ENCODE assay signal across 21 cellular contexts in the genomic region with DNA sequence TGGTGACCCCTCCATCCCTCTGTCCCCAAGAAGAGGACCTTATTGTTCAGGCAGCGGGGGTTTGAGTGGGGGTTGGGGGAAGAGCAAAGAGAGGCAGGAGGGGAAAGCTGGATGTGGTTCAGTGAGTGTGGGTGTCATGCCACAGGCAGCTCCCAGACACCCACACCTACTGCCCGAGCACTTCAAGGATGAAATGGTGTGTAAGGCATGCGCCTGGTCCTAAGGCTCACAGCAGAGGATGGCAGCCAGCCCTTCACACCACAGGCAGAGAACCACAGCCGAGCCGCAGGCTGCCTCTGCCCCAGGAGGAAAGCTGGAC. TPM values are rescaled to one million over a fixed set of nuclear protein-coding genes. Genes with fewer than 3 reads are reported as not detected.
A peak's percentile ranks its signal among the peaks of the same experiment; 100 is the strongest.
DNase-seq lines count a peak whose midpoint lies in the region; TF ChIP-seq lines count a peak whose summit lies in the region.
"Had no signal": no experiment of that assay in that cellular context is flagged by ENCODE, and none has a peak within 500 bp of the region (broad histone marks: within the 10 kb centered on the region; RNA-seq: fewer than 3 reads in every experiment).

No MANE protein-coding gene starts in this region.

- no peaks in the 10 kb centered on the region for H4K20me1 ChIP-seq in neural progenitor cell (ENCODE audit: low read depth)

- DNase-seq in DMS79 (lab: John Stamatoyannopoulos, UW) (peak; percentile 79), M059J (ENCODE audit: low read depth) (peak; percentile 22), neural progenitor cell (ENCODE audit: low spot score) (no peak), NCI-H2029 treated with DMSO at 0.1 percent for 48 hours (lab: John Stamatoyannopoulos, UW) (no peak), COLO829 (ENCODE audit: low spot score) (no peak), NCI-H146 (lab: John Stamatoyannopoulos, UW) (no peak), NCI-H345 treated with DMSO at 0.1 percent for 48 hours (lab: John Stamatoyannopoulos, UW; ENCODE audit: unreplicated experiment) (no peak)
- DNase-seq: GDM1, HCEC 1CT, NCI-H1092, NCI-H1417 treated with DMSO at 0.1 percent for 48 hours, NCI-H187, Peyer's patch, SHP77 treated with DMSO at 0.1 percent for 48 hours had no signal

- no peak for TF ChIP-seq CTCF in neural progenitor cell (IDR thresholded peaks at IDR 0.05)

- H3K9me3 ChIP-seq in neural progenitor cell (ENCODE audit: low read depth): no peaks in the 10 kb centered on the region
- H3K9me3 ChIP-seq: Peyer's patch had no signal

- peaks cover 10% of the 10 kb centered on the region for H3K4me1 ChIP-seq in neural progenitor cell
- H3K4me1 ChIP-seq: Peyer's patch had no signal

- H3K36me3 Mint-ChIP-seq in neural progenitor cell: no peaks in the 10 kb centered on the region

- H3K4me2 ChIP-seq in neural progenitor cell: peak overlapping the region; percentile 31
- H3K4me2 ChIP-seq: GM23338 had no signal

- peak overlapping the region; percentile 39 for H3K27ac ChIP-seq in cingulate gyrus (ENCODE audit: low read depth, low read length)
- H3K27ac ChIP-seq in neural progenitor cell: no peak overlapping the region
- H3K27ac ChIP-seq: Peyer's patch had no signal

- H3K9me3 Mint-ChIP-seq in neural progenitor cell: peaks cover 4% of the 10 kb centered on the region
- H3K9me3 Mint-ChIP-seq: GM23338 had no signal

- H3F3A ChIP-seq in neural progenitor cell (ENCODE audit: low read depth): peaks cover 7% of the 10 kb centered on the region

- H3K36me3 ChIP-seq in neural progenitor cell: no peaks in the 10 kb centered on the region
- H3K36me3 ChIP-seq: Peyer's patch had no signal

- no peaks in the 10 kb centered on the region for H3K27me3 ChIP-seq in neural progenitor cell
- H3K27me3 ChIP-seq: Peyer's patch had no signal

- no peaks in the 10 kb centered on the region for H3K79me2 ChIP-seq in neural progenitor cell (ENCODE audit: low read depth)

- peak overlapping the region; percentile 8 for H3K27ac Mint-ChIP-seq in neural progenitor cell
- H3K27ac Mint-ChIP-seq: GM23338 had no signal

- peaks cover 15% of the 10 kb centered on the region for H3K27me3 Mint-ChIP-seq in neural progenitor cell (ENCODE audit: insufficient read depth, low read depth)

- no peak overlapping the region for H3K9ac ChIP-seq in neural progenitor cell

- peaks cover 17% of the 10 kb centered on the region for H3K4me1 Mint-ChIP-seq in neural progenitor cell

- H3K4me3 Mint-ChIP-seq in neural progenitor cell: no peak overlapping the region
- H3K4me3 Mint-ChIP-seq: GM23338 had no signal

- H2AFZ ChIP-seq in neural progenitor cell (replicated peaks): no peak overlapping the region
- H2AFZ ChIP-seq: GM23338 had no signal

- H3K4me3 ChIP-seq in neural progenitor cell: no peak overlapping the region
- H3K4me3 ChIP-seq: GM12878, GM23338, Peyer's patch had no signal

RNA-seq across cellular contexts. Expression of gene STUM, which starts 49.9 kb away (rescaled TPM):
- not detected in 2 replicates for total RNA-seq in M059J (2014; rRNA removed; shearing (Covaris generic))
- 0.19 TPM in 1 of 2 replicates, not detected in the other for total RNA-seq in neural progenitor cell (ENCODE audit: low replicate concordance)
- total RNA-seq: A172, HT-29, NCI-H460, OCI-LY7 had no signal

Comparison
In these comparisons a context has a peak if more than half of its experiments do, and no peak if none do; other contexts are left out.
1. DNase-seq: peak in DMS79 (single experiment) and M059J (single experiment); none in neural progenitor cell (single experiment), NCI-H2029 treated with DMSO at 0.1 percent for 48 hours (single experiment), COLO829 (single experiment), NCI-H146 (single experiment) and NCI-H345 treated with DMSO at 0.1 percent for 48 hours (single experiment).